ENCODE assay signal across 28 cellular contexts in genomic region chr2:94999431-94999883, GRCh38. TPM values are rescaled to one million over a fixed set of nuclear protein-coding genes. Genes with fewer than 3 reads are reported as not detected.
DNase-seq lines count a peak whose midpoint lies in the region; ATAC-seq and TF ChIP-seq lines count a peak whose summit lies in the region.
"Had no signal": no experiment of that assay in that cellular context is flagged by ENCODE, and none has a peak within 500 bp of the region (broad histone marks: within the 10 kb centered on the region; RNA-seq: fewer than 3 reads in every experiment).

No MANE protein-coding gene starts in this region.

- H2BK15ac ChIP-seq in neuronal stem cell (ENCODE audit: low read length): no peak overlapping the region

- peaks cover 4% of the 10 kb centered on the region for H3K27me3 Mint-ChIP-seq in glutamatergic neuron (ENCODE audit: unreplicated experiment)
- peaks cover 3 to 19% of the 10 kb centered on the region in 2 donors for H3K27me3 Mint-ChIP-seq in CD4-positive, alpha-beta memory T cell
- peaks cover 19% of the 10 kb centered on the region for H3K27me3 Mint-ChIP-seq in activated CD8-positive, alpha-beta T cell treated with anti-CD3 and anti-CD28 coated beads for 36 hours

- no peak overlapping the region for H3K27ac Mint-ChIP-seq in glutamatergic neuron (ENCODE audit: unreplicated experiment)
- H3K27ac Mint-ChIP-seq in CD4-positive, alpha-beta memory T cell: no peak overlapping the region
- no peak overlapping the region for H3K27ac Mint-ChIP-seq in activated CD8-positive, alpha-beta T cell treated with anti-CD3 and anti-CD28 coated beads for 36 hours
- H3K27ac Mint-ChIP-seq: CD4-positive, alpha-beta T cell had no signal

- H3K23ac ChIP-seq in neuronal stem cell (ENCODE audit: low read depth, low read length, poor library complexity): no peak overlapping the region

- H3K4me2 ChIP-seq in neuronal stem cell (ENCODE audit: insufficient read depth, low read length, poor library complexity, severe bottlenecking): no peak overlapping the region
- H3K4me2 ChIP-seq: A549; BLaER1 treated with 17β-estradiol and CSF1 and Interleukin-3, amounts not matched to agents 10 nM and 100 nM had no signal

- H3K36me3 ChIP-seq in right atrium auricular region: no peaks in the 10 kb centered on the region
- no peaks in the 10 kb centered on the region for H3K36me3 ChIP-seq in neuronal stem cell (replicated peaks in 1 of 2; ENCODE audit: control insufficient read depth in 2 of 2, insufficient read depth in 2 of 2, low read length in 2 of 2)
- no peaks in the 10 kb centered on the region for H3K36me3 ChIP-seq in upper lobe of right lung
- H3K36me3 ChIP-seq in CD4-positive, alpha-beta memory T cell (ENCODE audit: insufficient read depth, low read length): no peaks in the 10 kb centered on the region
- H3K36me3 ChIP-seq: BLaER1 treated with 17β-estradiol and CSF1 and Interleukin-3, amounts not matched to agents 10 nM and 100 nM; MG63; SJCRH30 had no signal

- H3K4ac ChIP-seq in neuronal stem cell (ENCODE audit: low read length): no peak overlapping the region

- H3K27me3 ChIP-seq in right atrium auricular region: no peaks in the 10 kb centered on the region
- peaks cover 0 to 7% (median 5%) of the 10 kb centered on the region in 3 experiments for H3K27me3 ChIP-seq in neuronal stem cell (ENCODE audit: control insufficient read depth in 3 of 3, insufficient read depth in 3 of 3, low read depth in 1 of 3, low read length in 3 of 3)
- peaks cover 6% of the 10 kb centered on the region for H3K27me3 ChIP-seq in upper lobe of right lung
- peaks cover 5% of the 10 kb centered on the region for H3K27me3 ChIP-seq in CD4-positive, alpha-beta memory T cell (ENCODE audit: insufficient read depth, low read length)
- H3K27me3 ChIP-seq: MG63 had no signal

- no peak overlapping the region for H2BK120ac ChIP-seq in neuronal stem cell (ENCODE audit: low read depth, low read length)

- H2BK12ac ChIP-seq in neuronal stem cell (ENCODE audit: low read length): no peak overlapping the region

- H3K9ac ChIP-seq in neuronal stem cell (ENCODE audit: low read depth, low read length, poor library complexity): no peak overlapping the region
- H3K9ac ChIP-seq: BLaER1 treated with 17β-estradiol and CSF1 and Interleukin-3, amounts not matched to agents 10 nM and 100 nM had no signal

- H3K14ac ChIP-seq in neuronal stem cell (ENCODE audit: low read length): no peak overlapping the region

- H4K91ac ChIP-seq in neuronal stem cell (ENCODE audit: low read depth, low read length, poor library complexity): no peak overlapping the region

- CTCF ChIA-PET in CD4-positive, alpha-beta memory T cell (lab: Charles Lee; ENCODE audit: partially characterized antibody): no interaction called here
- CTCF ChIA-PET in activated CD8-positive, alpha-beta T cell treated with anti-CD3 and anti-CD28 coated beads for 36 hours (lab: Charles Lee): no interaction called here

- peak; percentile 69 for DNase-seq in cardiac septum (ENCODE audit: low spot score)
- no peak for DNase-seq in right atrium auricular region (ENCODE audit: low spot score)
- DNase-seq in glutamatergic neuron: peak; percentile 5
- no peak for DNase-seq in neuronal stem cell (ENCODE audit: low spot score)
- peak; percentile 54 for DNase-seq in upper lobe of right lung
- no peak for DNase-seq in CD4-positive, alpha-beta memory T cell
- no peak for DNase-seq in activated CD8-positive, alpha-beta T cell treated with anti-CD3 and anti-CD28 coated beads for 36 hours
- DNase-seq: AML-193; CD4-positive, alpha-beta T cell; GOT3; HCEC 1CT; IMR-90; KG1; MG63; NCI-H1105 treated with DMSO at 0.1 percent for 48 hours; NCI-H146; NCI-H2029; NCI-H446; NCI-H524 treated with DMSO at 0.1 percent for 48 hours; NCI-H774; PC-3; SJCRH30 had no signal

- no peaks in the 10 kb centered on the region for H3K4me1 ChIP-seq in right atrium auricular region
- H3K4me1 ChIP-seq in neuronal stem cell (ENCODE audit: control insufficient read depth in 2 of 2, insufficient read depth in 1 of 2, low read depth in 1 of 2, low read length in 2 of 2): peaks cover 10 to 18% of the 10 kb centered on the region in 2 donors
- H3K4me1 ChIP-seq in upper lobe of right lung: no peaks in the 10 kb centered on the region
- no peaks in the 10 kb centered on the region for H3K4me1 ChIP-seq in CD4-positive, alpha-beta memory T cell (ENCODE audit: insufficient read depth, low read length)
- H3K4me1 ChIP-seq: A549, Caco-2, SJCRH30 had no signal

- no peak overlapping the region for H2AFZ ChIP-seq in neuronal stem cell (ENCODE audit: low read length)

- no peak for TF ChIP-seq CTCF in right atrium auricular region (IDR thresholded peaks at IDR 0.05)
- no peak for TF ChIP-seq CTCF in glutamatergic neuron (IDR thresholded peaks at IDR 0.05; ENCODE audit: partially characterized antibody, unreplicated experiment)
- no peak for TF ChIP-seq CTCF in upper lobe of right lung (IDR thresholded peaks at IDR 0.05)
- TF ChIP-seq CTCF in activated CD8-positive, alpha-beta T cell treated with anti-CD3 and anti-CD28 coated beads for 36 hours (IDR thresholded peaks at IDR 0.05): no peak

- no peak for ATAC-seq in upper lobe of right lung
- no peak for ATAC-seq in activated CD8-positive, alpha-beta T cell treated with anti-CD3 and anti-CD28 coated beads for 36 hours
- ATAC-seq: A549, GM12878, PC-3, Right ventricle myocardium inferior had no signal

- H3K79me1 ChIP-seq in neuronal stem cell (ENCODE audit: low read depth, low read length): no peaks in the 10 kb centered on the region

- no peaks in the 10 kb centered on the region for H3K9me3 Mint-ChIP-seq in glutamatergic neuron (ENCODE audit: unreplicated experiment)
- no peaks in the 10 kb centered on the region for H3K9me3 Mint-ChIP-seq in CD4-positive, alpha-beta memory T cell
- no peaks in the 10 kb centered on the region for H3K9me3 Mint-ChIP-seq in activated CD8-positive, alpha-beta T cell treated with anti-CD3 and anti-CD28 coated beads for 36 hours
- H3K9me3 Mint-ChIP-seq: CD4-positive, alpha-beta T cell had no signal

- POLR2A ChIA-PET in CD4-positive, alpha-beta memory T cell (lab: Charles Lee; ENCODE audit: partially characterized antibody): no interaction called here
- POLR2A ChIA-PET in activated CD8-positive, alpha-beta T cell treated with anti-CD3 and anti-CD28 coated beads for 36 hours (lab: Charles Lee): no interaction called here

- peaks cover 10% of the 10 kb centered on the region for H3K4me1 Mint-ChIP-seq in glutamatergic neuron (ENCODE audit: low read depth, unreplicated experiment)
- H3K4me1 Mint-ChIP-seq in CD4-positive, alpha-beta memory T cell: peaks cover 0 to 3% (median 2%) of the 10 kb centered on the region in 4 donors
- H3K4me1 Mint-ChIP-seq in activated CD8-positive, alpha-beta T cell treated with anti-CD3 and anti-CD28 coated beads for 36 hours (ENCODE audit: low read depth): peaks cover 2% of the 10 kb centered on the region

- no peaks in the 10 kb centered on the region for H3K9me3 ChIP-seq in right atrium auricular region
- H3K9me3 ChIP-seq in neuronal stem cell (replicated peaks in 1 of 2; ENCODE audit: control insufficient read depth in 2 of 2, insufficient read depth in 1 of 2, low read depth in 1 of 2, low read length in 2 of 2): no peaks in the 10 kb centered on the region
- H3K9me3 ChIP-seq in upper lobe of right lung: no peaks in the 10 kb centered on the region
- H3K9me3 ChIP-seq in CD4-positive, alpha-beta memory T cell (ENCODE audit: control insufficient read depth in 1 of 2, low read length in 2 of 2): no peaks in the 10 kb centered on the region
- H3K9me3 ChIP-seq: A549, Caco-2, MG63, SJCRH30 had no signal

- peak overlapping the region; percentile 50 for H3K18ac ChIP-seq in neuronal stem cell (ENCODE audit: low read length)

- no peak overlapping the region for H2BK5ac ChIP-seq in neuronal stem cell (ENCODE audit: low read length)

- no peaks in the 10 kb centered on the region for H3K36me3 Mint-ChIP-seq in glutamatergic neuron (ENCODE audit: unreplicated experiment)
- no peaks in the 10 kb centered on the region for H3K36me3 Mint-ChIP-seq in CD4-positive, alpha-beta memory T cell
- H3K36me3 Mint-ChIP-seq in activated CD8-positive, alpha-beta T cell treated with anti-CD3 and anti-CD28 coated beads for 36 hours (ENCODE audit: low read depth): no peaks in the 10 kb centered on the region

- no peak overlapping the region for H3K4me3 Mint-ChIP-seq in glutamatergic neuron (ENCODE audit: unreplicated experiment)
- no peak overlapping the region for H3K4me3 Mint-ChIP-seq in CD4-positive, alpha-beta memory T cell
- H3K4me3 Mint-ChIP-seq in activated CD8-positive, alpha-beta T cell treated with anti-CD3 and anti-CD28 coated beads for 36 hours: no peak overlapping the region
- H3K4me3 Mint-ChIP-seq: CD4-positive, alpha-beta T cell had no signal

- H4K8ac ChIP-seq in neuronal stem cell (ENCODE audit: low read depth, low read length): no peak overlapping the region

- intact Hi-C loops in cardiac septum (cut with DNase I) (no loop called here), upper lobe of right lung (cut with DNase I) (no loop called here)
- intact Hi-C loops in CD4-positive, alpha-beta memory T cell (cut with micrococcal nuclease): no loop called here
- intact Hi-C loops in activated CD8-positive, alpha-beta T cell treated with anti-CD3 and anti-CD28 coated beads for 36 hours (cut with micrococcal nuclease): no loop called here

- H3K27ac ChIP-seq in right atrium auricular region (no peak overlapping the region), neuronal stem cell (replicated peaks; ENCODE audit: low read length) (no peak overlapping the region), upper lobe of right lung (no peak overlapping the region)
- no peak overlapping the region for H3K27ac ChIP-seq in CD4-positive, alpha-beta memory T cell (ENCODE audit: low read depth, low read length)
- H3K27ac ChIP-seq: A549; BLaER1 treated with 17β-estradiol and CSF1 and Interleukin-3, amounts not matched to agents 10 nM and 100 nM; SJCRH30 had no signal

- no peak overlapping the region for H3K4me3 ChIP-seq in right atrium auricular region
- H3K4me3 ChIP-seq in neuronal stem cell (ENCODE audit: low read length in 2 of 2): no peak overlapping the region
- H3K4me3 ChIP-seq in upper lobe of right lung: no peak overlapping the region
- no peak overlapping the region for H3K4me3 ChIP-seq in CD4-positive, alpha-beta memory T cell (ENCODE audit: low read length in 2 of 2)
- H3K4me3 ChIP-seq: A549; BLaER1 treated with 17β-estradiol and CSF1 and Interleukin-3, amounts not matched to agents 10 nM and 100 nM; GM12878; MG63; SJCRH30 had no signal

- no CpG with 5 or more reads among the region's 7 CpGs for WGBS in neuronal stem cell (ENCODE audit: extremely low coverage in 2 of 2, insufficient read length in 2 of 2, insufficient replicate concordance in 1 of 2), 2 donors

- no peak overlapping the region for H2AK5ac ChIP-seq in neuronal stem cell (ENCODE audit: low read depth, low read length)

RNA-seq across cellular contexts. Expression of gene MAL, which starts 26.1 kb away (rescaled TPM):
- total RNA-seq in cardiac septum: 8.3 TPM
- 1 to 10 TPM; 7.4 to 8.7 TPM for total RNA-seq in right atrium auricular region
- total RNA-seq in glutamatergic neuron (ENCODE audit: unreplicated experiment): 9.0 TPM
- polyA plus RNA-seq in neuronal stem cell (2013, experiment 1 of 2): 0.18 TPM
- 0.19 TPM for polyA plus RNA-seq in neuronal stem cell (2013, experiment 2 of 2)
- 21.2 TPM for total RNA-seq in upper lobe of right lung
- total RNA-seq in CD4-positive, alpha-beta memory T cell: 100 to 1,000 TPM; 108 to 113 TPM
- 100 to 1,000 TPM; 271 to 274 TPM for polyA plus RNA-seq in CD4-positive, alpha-beta memory T cell
- 10 to 100 TPM; 54.0 to 59.2 TPM for total RNA-seq in activated CD8-positive, alpha-beta T cell treated with anti-CD3 and anti-CD28 coated beads for 36 hours
- total RNA-seq: Caco-2, IMR-90, RPMI7951, SJCRH30 had no signal
- polyA plus RNA-seq: A549, IMR-90 had no signal

Comparison
In these comparisons a context has a peak if more than half of its experiments do, and no peak if none do; other contexts are left out.
1. DNase-seq: peak in cardiac septum (single experiment), glutamatergic neuron (single experiment) and upper lobe of right lung (single experiment); none in right atrium auricular region (single experiment), neuronal stem cell (single experiment), CD4-positive, alpha-beta memory T cell (0 of 5) and activated CD8-positive, alpha-beta T cell treated with anti-CD3 and anti-CD28 coated beads for 36 hours (single experiment).